In genomic region chr7:128387663-128388485, GRCh38 we compare ENCODE assay signal across 1 cellular context.
A peak's percentile ranks its signal among the peaks of the same experiment; 100 is the strongest.
TF ChIP-seq lines count a peak whose summit lies in the region.

No MANE protein-coding gene starts in this region.

TF ChIP-seq in SK-N-SH, 30 proteins besides CTCF, POLR2A, EP300 and RAD21 (continued from another document):
- TF ChIP-seq SIN3A (IDR thresholded peaks at IDR 0.05; ENCODE audit: borderline replicate concordance, low read depth, low read length) (no peak), USF1 (IDR thresholded peaks at IDR 0.05; ENCODE audit: borderline replicate concordance, low read depth) (no peak), USF2 (IDR thresholded peaks at IDR 0.05; ENCODE audit: borderline replicate concordance, low read depth, low read length) (no peak), CHD2 (IDR thresholded peaks at IDR 0.05; ENCODE audit: low read length, partially characterized antibody) (peak; percentile 63), JUND (IDR thresholded peaks at IDR 0.05) (no peak), NFIC (IDR thresholded peaks at IDR 0.05; ENCODE audit: borderline replicate concordance) (no peak), NRF1 (IDR thresholded peaks at IDR 0.05; ENCODE audit: low read depth, low read length) (peak; percentile 30; the same call in 1 of the 2 replicates), MAX (IDR thresholded peaks at IDR 0.05; ENCODE audit: low read depth) (no peak), POLR2AphosphoS5 (IDR thresholded peaks at IDR 0.05; ENCODE audit: low read depth, low read length) (no peak)
TF ChIP-seq in SK-N-SH: peak in this region for 6.
